Comparison of ENCODE assay signal across 31 cellular contexts in genomic region chr18:50369672-50370071, GRCh38.
"Had no signal": no experiment of that assay in that cellular context is flagged by ENCODE, and none has a peak within 500 bp of the region (broad histone marks: within the 10 kb centered on the region; RNA-seq: fewer than 3 reads in every experiment).

No MANE protein-coding gene starts in this region.

- DNase-seq: natural killer cell; occipital lobe; ovary; posterior cingulate gyrus; psoas muscle; right cardiac atrium; spleen; stimulated activated CD4-positive, alpha-beta T cell treated with anti-CD3 and anti-CD28 coated beads, Interleukin-12 subunit alpha, Interleukin-12 subunit beta, amount 100 ng/mL, for 4 hours; stimulated activated CD4-positive, alpha-beta T cell treated with anti-CD3 and anti-CD28 coated beads, Interleukin-1b, Interleukin-23, amount 100 ng/mL, for 48 hours; stimulated activated CD4-positive, alpha-beta T cell treated with anti-CD3 and anti-CD28 coated beads, Interleukin-4, amount 100 ng/mL, for 1 hour; stimulated activated CD4-positive, alpha-beta T cell treated with anti-CD3 and anti-CD28 coated beads, Interleukin-4, amount 100 ng/mL, for 4 hours; stimulated activated CD8-positive, alpha-beta memory T cell treated with anti-CD3 and anti-CD28 coated beads, Interleukin-4, amount 100 ng/mL, for 48 hours; stimulated activated naive CD4-positive, alpha-beta T cell; stimulated activated naive CD8-positive, alpha-beta T cell treated with anti-CD3 and anti-CD28 coated beads, Interleukin-15, amount 100 ng/mL, for 72 hours; stimulated activated naive CD8-positive, alpha-beta T cell treated with anti-CD3 and anti-CD28 coated beads, Interleukin-15, Interleukin-2, amounts not matched to agents 100 U/mL and 50 U/mL, for 24 hours; substantia nigra; testis; tibial artery; transverse colon; upper lobe of right lung; uterus had no signal

- H3K27ac Mint-ChIP-seq: natural killer cell; nephron; neural progenitor cell; progenitor cell of endocrine pancreas; stimulated activated memory B cell treated with anti-CD40 and anti-IgM and Interleukin-4, amounts not matched to agents 10 μg/mL and 1 μg/mL and 100 μg/mL, for 72 hours; stimulated activated naive CD8-positive, alpha-beta T cell treated with anti-CD3 and anti-CD28 coated beads, Interleukin-15, amount 100 ng/mL, for 72 hours; type B pancreatic cell had no signal

- H3K79me2 ChIP-seq: parathyroid adenoma had no signal

- ATAC-seq: natural killer cell; psoas muscle; right cardiac atrium; sciatic nerve; stimulated activated memory B cell treated with anti-CD40 and anti-IgM and Interleukin-4, amounts not matched to agents 10 μg/mL and 1 μg/mL and 100 μg/mL, for 72 hours; stimulated activated naive CD8-positive, alpha-beta T cell treated with anti-CD3 and anti-CD28 coated beads, Interleukin-15, amount 100 ng/mL, for 72 hours; stimulated activated naive CD8-positive, alpha-beta T cell treated with anti-CD3 and anti-CD28 coated beads, Interleukin-15, Interleukin-2, amounts not matched to agents 100 U/mL and 50 U/mL, for 24 hours; upper lobe of right lung had no signal

- H3K27me3 ChIP-seq: neural progenitor cell, ovary, suprapubic skin, testis, tibial artery, transverse colon, uterus had no signal

- H3K36me3 Mint-ChIP-seq: neural progenitor cell, type B pancreatic cell had no signal

- H3K27ac ChIP-seq: neural progenitor cell, ovary, parathyroid adenoma, psoas muscle, skin epidermis, spleen, suprapubic skin, testis, tibial artery, transverse colon, upper lobe of right lung, uterus had no signal

- H3K4me2 ChIP-seq: neural progenitor cell, smooth muscle cell had no signal

- H2AFZ ChIP-seq: neural progenitor cell, parathyroid adenoma had no signal

- H3K4me1 ChIP-seq: parathyroid adenoma, upper lobe of right lung, uterus had no signal

- H3K9me3 ChIP-seq: testis had no signal

- H3K9ac ChIP-seq: neural progenitor cell, parathyroid adenoma had no signal

- H3K36me3 ChIP-seq: neural progenitor cell, ovary, spleen, suprapubic skin, tibial artery, transverse colon, upper lobe of right lung, uterus had no signal

- H3K4me3 ChIP-seq: neural progenitor cell, ovary, psoas muscle, skin epidermis, smooth muscle cell, spleen, suprapubic skin, testis, tibial artery, transverse colon, upper lobe of right lung, uterus had no signal
